In the genomic region with DNA sequence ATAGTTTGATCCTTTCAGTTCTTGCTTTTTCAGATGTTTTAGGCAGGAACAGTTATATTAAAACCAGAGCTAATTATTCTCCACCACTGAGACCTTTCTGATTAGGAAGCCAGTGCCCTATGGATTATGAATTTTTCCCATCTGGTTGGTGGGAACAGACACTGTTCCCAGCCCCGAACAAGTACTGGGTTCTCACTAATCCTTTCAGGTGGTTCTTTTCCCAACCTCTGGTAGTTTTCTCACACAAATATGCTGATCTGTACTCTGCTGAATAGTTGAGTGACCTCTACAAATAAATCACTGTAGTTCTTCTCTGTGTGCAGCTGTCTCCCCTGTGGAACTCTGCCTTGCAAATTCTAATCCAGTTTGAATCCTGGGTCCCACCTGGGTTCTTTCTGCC, we compare ENCODE assay signal across 24 cellular contexts.
DNase-seq lines count a peak whose midpoint lies in the region; ATAC-seq, FAIRE-seq and TF ChIP-seq lines count a peak whose summit lies in the region.
"Had no signal": no experiment of that assay in that cellular context is flagged by ENCODE, and none has a peak within 500 bp of the region (broad histone marks: within the 10 kb centered on the region; RNA-seq: fewer than 3 reads in every experiment).

No MANE protein-coding gene starts in this region.

- ATAC-seq in CD4-positive, CD25-positive, alpha-beta regulatory T cell (ENCODE audit: low read depth in 2 of 2), result no peak
- no peak for ATAC-seq in activated naive CD8-positive, alpha-beta T cell treated with anti-CD3 and anti-CD28 coated beads, Interleukin-2, amount 50 U/mL, for 24 hours
- ATAC-seq in naive thymus-derived CD4-positive, alpha-beta T cell, result no peak
- ATAC-seq: lower lobe of right lung; stimulated activated naive CD8-positive, alpha-beta T cell treated with anti-CD3 and anti-CD28 coated beads, Interleukin-15, amount 100 ng/mL, for 72 hours had no signal

- no peaks in the 10 kb centered on the region for H3K27me3 ChIP-seq in CD4-positive, CD25-positive, alpha-beta regulatory T cell (ENCODE audit: control insufficient read depth, insufficient read depth, low read length)
- no peaks in the 10 kb centered on the region for H3K27me3 ChIP-seq in naive thymus-derived CD4-positive, alpha-beta T cell (ENCODE audit: control insufficient read depth in 2 of 2, insufficient read depth in 2 of 2, low read length in 2 of 2)
- H3K27me3 ChIP-seq: SJSA1 had no signal

- H3K9me3 Mint-ChIP-seq in CD4-positive, CD25-positive, alpha-beta regulatory T cell, result no peaks in the 10 kb centered on the region
- no peaks in the 10 kb centered on the region for H3K9me3 Mint-ChIP-seq in activated naive CD8-positive, alpha-beta T cell treated with anti-CD3 and anti-CD28 coated beads, Interleukin-2, amount 50 U/mL, for 24 hours
- peaks cover 0 to 5% (median 0%) of the 10 kb centered on the region in 11 donors for H3K9me3 Mint-ChIP-seq in naive thymus-derived CD4-positive, alpha-beta T cell
- H3K9me3 Mint-ChIP-seq: endodermal cell; stimulated activated naive CD8-positive, alpha-beta T cell treated with anti-CD3 and anti-CD28 coated beads, Interleukin-15, amount 100 ng/mL, for 72 hours had no signal

- H3K36me3 ChIP-seq in CD4-positive, CD25-positive, alpha-beta regulatory T cell (ENCODE audit: control insufficient read depth, insufficient read depth, low read length), result peaks cover 19% of the 10 kb centered on the region
- H3K36me3 ChIP-seq in naive thymus-derived CD4-positive, alpha-beta T cell (ENCODE audit: control insufficient read depth in 2 of 3, insufficient read depth in 3 of 3, low read length in 3 of 3), result peaks cover 0 to 8% (median 3%) of the 10 kb centered on the region in 3 experiments
- H3K36me3 ChIP-seq: SJSA1 had no signal

- H3K27ac ChIP-seq in CD4-positive, CD25-positive, alpha-beta regulatory T cell (ENCODE audit: insufficient read depth, low read length, poor library complexity, severe bottlenecking), result peak overlapping the region; percentile 53
- peak overlapping the region; percentile 37 for H3K27ac ChIP-seq in naive thymus-derived CD4-positive, alpha-beta T cell (ENCODE audit: low read depth, low read length)
- H3K27ac ChIP-seq: lower lobe of right lung, PC-9, SJSA1 had no signal

- intact Hi-C loops in naive thymus-derived CD4-positive, alpha-beta T cell (cut with micrococcal nuclease), result no loop called here

- peaks cover 57 to 92% (median 79%) of the 10 kb centered on the region in 4 donors for H3K4me1 Mint-ChIP-seq in CD4-positive, CD25-positive, alpha-beta regulatory T cell
- H3K4me1 Mint-ChIP-seq in activated naive CD8-positive, alpha-beta T cell treated with anti-CD3 and anti-CD28 coated beads, Interleukin-2, amount 50 U/mL, for 24 hours, result peaks cover 73% of the 10 kb centered on the region
- H3K4me1 Mint-ChIP-seq in naive thymus-derived CD4-positive, alpha-beta T cell, result peaks cover 48 to 97% (median 91%) of the 10 kb centered on the region in 7 donors

- POLR2A ChIA-PET in naive thymus-derived CD4-positive, alpha-beta T cell (lab: Charles Lee), result interaction anchor here (0.5 kb wide), 1 partner anchor 34 kb away, joined by 3 read pairs; no protein-coding TSS in a partner anchor

- FAIRE-seq in GM18507 (lab: Jason Lieb, UNC), result peak; percentile 18
- FAIRE-seq: D721Med, HTR-8/SVneo had no signal

- TF ChIP-seq CTCF in foreskin fibroblast (IDR thresholded peaks at IDR 0.05; ENCODE audit: low read depth, low read length), result no peak

- no peak overlapping the region for H3K4me3 Mint-ChIP-seq in CD4-positive, CD25-positive, alpha-beta regulatory T cell
- no peak overlapping the region for H3K4me3 Mint-ChIP-seq in activated naive CD8-positive, alpha-beta T cell treated with anti-CD3 and anti-CD28 coated beads, Interleukin-2, amount 50 U/mL, for 24 hours
- peak overlapping the region in 2 of 10 donors; percentile 30 to 36 for H3K4me3 Mint-ChIP-seq in naive thymus-derived CD4-positive, alpha-beta T cell
- H3K4me3 Mint-ChIP-seq: endodermal cell; stimulated activated naive CD8-positive, alpha-beta T cell treated with anti-CD3 and anti-CD28 coated beads, Interleukin-15, amount 100 ng/mL, for 72 hours had no signal

- H3K27me3 Mint-ChIP-seq in CD4-positive, CD25-positive, alpha-beta regulatory T cell, result no peaks in the 10 kb centered on the region
- H3K27me3 Mint-ChIP-seq in activated naive CD8-positive, alpha-beta T cell treated with anti-CD3 and anti-CD28 coated beads, Interleukin-2, amount 50 U/mL, for 24 hours, result no peaks in the 10 kb centered on the region
- H3K27me3 Mint-ChIP-seq in naive thymus-derived CD4-positive, alpha-beta T cell, result no peaks in the 10 kb centered on the region
- H3K27me3 Mint-ChIP-seq: stimulated activated naive CD8-positive, alpha-beta T cell treated with anti-CD3 and anti-CD28 coated beads, Interleukin-15, amount 100 ng/mL, for 72 hours had no signal

- DNase-seq in CD4-positive, CD25-positive, alpha-beta regulatory T cell, result no peak
- DNase-seq in GM18507 (ENCODE audit: extremely low spot score, insufficient read length, low read depth) (no peak), AG08395 (ENCODE audit: low spot score) (no peak), foreskin fibroblast (no peak), NCI-H1436 treated with DMSO at 0.1 percent for 48 hours (lab: John Stamatoyannopoulos, UW) (no peak), RKO (ENCODE audit: low spot score) (no peak)
- DNase-seq in activated naive CD8-positive, alpha-beta T cell treated with anti-CD3 and anti-CD28 coated beads, Interleukin-2, amount 50 U/mL, for 24 hours, result no peak
- no peak for DNase-seq in naive thymus-derived CD4-positive, alpha-beta T cell
- DNase-seq: activated effector memory CD4-positive, alpha-beta T cell treated with anti-CD3 and anti-CD28 coated beads, Interleukin-2, amount 50 U/mL, for 16 hours; aorta; endodermal cell; GOT3; lower lobe of right lung; NCI-H1436; NCI-H2171 treated with DMSO at 0.1 percent for 48 hours; NCI-H82; PC-9; posterior cingulate gyrus; stimulated activated naive CD8-positive, alpha-beta T cell treated with anti-CD3 and anti-CD28 coated beads, Interleukin-15, amount 100 ng/mL, for 72 hours; T-helper 9 cell; trophoblast cell had no signal

- H3K9me3 ChIP-seq in CD4-positive, CD25-positive, alpha-beta regulatory T cell (ENCODE audit: control insufficient read depth in 2 of 2, low read length in 2 of 2), result no peaks in the 10 kb centered on the region
- no peaks in the 10 kb centered on the region for H3K9me3 ChIP-seq in naive thymus-derived CD4-positive, alpha-beta T cell (ENCODE audit: control insufficient read depth in 2 of 3, low read length in 3 of 3)
- H3K9me3 ChIP-seq: lower lobe of right lung, SJSA1 had no signal

- peak overlapping the region; percentile 20 to 88 (median 70) for H3K27ac Mint-ChIP-seq in CD4-positive, CD25-positive, alpha-beta regulatory T cell
- H3K27ac Mint-ChIP-seq in activated naive CD8-positive, alpha-beta T cell treated with anti-CD3 and anti-CD28 coated beads, Interleukin-2, amount 50 U/mL, for 24 hours, result peak overlapping the region; percentile 3
- H3K27ac Mint-ChIP-seq in naive thymus-derived CD4-positive, alpha-beta T cell, result peak overlapping the region in 8 of 9 donors; percentile 56 to 81 (median 70)
- H3K27ac Mint-ChIP-seq: endodermal cell had no signal

- H3K4me1 ChIP-seq in CD4-positive, CD25-positive, alpha-beta regulatory T cell (ENCODE audit: control insufficient read depth, insufficient read depth, low read length, poor library complexity, severe bottlenecking), result peaks cover 48% of the 10 kb centered on the region
- peaks cover 28 to 36% of the 10 kb centered on the region in 2 donors for H3K4me1 ChIP-seq in naive thymus-derived CD4-positive, alpha-beta T cell (ENCODE audit: control insufficient read depth in 2 of 2, insufficient read depth in 2 of 2, low read length in 2 of 2)

- H3K36me3 Mint-ChIP-seq in CD4-positive, CD25-positive, alpha-beta regulatory T cell, result peaks cover 29% of the 10 kb centered on the region
- peaks cover 9% of the 10 kb centered on the region for H3K36me3 Mint-ChIP-seq in activated naive CD8-positive, alpha-beta T cell treated with anti-CD3 and anti-CD28 coated beads, Interleukin-2, amount 50 U/mL, for 24 hours (ENCODE audit: low read depth)
- peaks cover 8 to 33% (median 25%) of the 10 kb centered on the region in 5 donors for H3K36me3 Mint-ChIP-seq in naive thymus-derived CD4-positive, alpha-beta T cell

- CTCF ChIA-PET in naive thymus-derived CD4-positive, alpha-beta T cell (lab: Charles Lee), result no interaction called here

- H3K4me3 ChIP-seq in CD4-positive, CD25-positive, alpha-beta regulatory T cell (ENCODE audit: low read depth, low read length), result no peak overlapping the region
- no peak overlapping the region for H3K4me3 ChIP-seq in naive thymus-derived CD4-positive, alpha-beta T cell (ENCODE audit: low read length)
- no peak overlapping the region for H3K4me3 ChIP-seq in foreskin fibroblast (ENCODE audit: low read depth in 1 of 2, low read length in 2 of 2)
- H3K4me3 ChIP-seq: lower lobe of right lung, PC-9, SJSA1 had no signal

Comparison
In these comparisons a context has a peak if more than half of its experiments do, and no peak if none do; other contexts are left out.
1. H3K27ac Mint-ChIP-seq: peak in every context shown above with its lines; median percentile 70 in CD4-positive, CD25-positive, alpha-beta regulatory T cell; 70 in naive thymus-derived CD4-positive, alpha-beta T cell; 3 in activated naive CD8-positive, alpha-beta T cell treated with anti-CD3 and anti-CD28 coated beads, Interleukin-2, amount 50 U/mL, for 24 hours.